In genomic region chr1:214123061-214123784, GRCh38 we compare ENCODE assay signal across 1 cellular context.
TF ChIP-seq lines count a peak whose summit lies in the region.

No MANE protein-coding gene starts in this region.

TF ChIP-seq in HepG2, 621 proteins besides CTCF, POLR2A, EP300 and RAD21 (continued from another document):
- TF ChIP-seq ZUFSP (CRISPR knock-in tag; IDR thresholded peaks at IDR 0.05; ENCODE audit: borderline replicate concordance) = no peak
- peak; percentile 80; the same call in 1 of the 2 replicates for TF ChIP-seq GATAD2A (CRISPR knock-in tag; IDR thresholded peaks at IDR 0.05)
- TF ChIP-seq ISL2 (CRISPR knock-in tag; IDR thresholded peaks at IDR 0.05) = 0 out of 2 replicates have a peak, but pooled peaks have one; percentile 57
- peak; percentile 49 for TF ChIP-seq XRCC5 (optimal IDR thresholded peaks at IDR 0.05; ENCODE audit: low read length)
- no peak for TF ChIP-seq ZNF30 (CRISPR knock-in tag; IDR thresholded peaks at IDR 0.05)
- TF ChIP-seq MED1 (CRISPR knock-in tag; IDR thresholded peaks at IDR 0.05) = peak; percentile 78
- TF ChIP-seq THYN1 (CRISPR knock-in tag; IDR thresholded peaks at IDR 0.05; ENCODE audit: borderline replicate concordance, low read depth) = no peak
- no peak for TF ChIP-seq GTF3A (CRISPR knock-in tag; conservative IDR thresholded peaks at IDR 0.05)
- no peak for TF ChIP-seq IKZF4 (CRISPR knock-in tag; IDR thresholded peaks at IDR 0.05; ENCODE audit: borderline replicate concordance, low read depth, not compliant biosample characterization)
- TF ChIP-seq ZNF317 (CRISPR knock-in tag; IDR thresholded peaks at IDR 0.05) = no peak
- no peak for TF ChIP-seq ZNF468 (CRISPR knock-in tag; IDR thresholded peaks at IDR 0.05)
- TF ChIP-seq MYPOP (CRISPR knock-in tag; IDR thresholded peaks at IDR 0.05) = no peak
- TF ChIP-seq ZNF414 (CRISPR knock-in tag; IDR thresholded peaks at IDR 0.05) = no peak
- 0 out of 2 replicates have a peak, but pooled peaks have one; percentile 50 for TF ChIP-seq ZNF335 (CRISPR knock-in tag; IDR thresholded peaks at IDR 0.05)
- peak; percentile 77 for TF ChIP-seq RXRB (CRISPR knock-in tag; IDR thresholded peaks at IDR 0.05; ENCODE audit: borderline replicate concordance)
- TF ChIP-seq CSRNP1 (CRISPR knock-in tag; IDR thresholded peaks at IDR 0.05) = no peak
- 0 out of 2 replicates have a peak, but pooled peaks have one; percentile 36 for TF ChIP-seq ZSCAN5A (CRISPR knock-in tag; IDR thresholded peaks at IDR 0.05; ENCODE audit: borderline replicate concordance)
- peak; percentile 51; the same call in 1 of the 2 replicates for TF ChIP-seq YEATS2 (CRISPR knock-in tag; IDR thresholded peaks at IDR 0.05; ENCODE audit: borderline replicate concordance)
- peak; percentile 37; the same call in 1 of the 2 replicates for TF ChIP-seq SIX4 (CRISPR knock-in tag; IDR thresholded peaks at IDR 0.05)
- peak in 1 of 2 experiments; percentile 64; a peak in 1 of 4 replicates for TF ChIP-seq KLF16 (CRISPR knock-in tag; IDR thresholded peaks at IDR 0.05)
- TF ChIP-seq SUZ12 (IDR thresholded peaks at IDR 0.05; ENCODE audit: low read depth, low read length) = no peak
- TF ChIP-seq ZNF770 (CRISPR knock-in tag; IDR thresholded peaks at IDR 0.05) = peak; percentile 47; the same call in 1 of the 2 replicates
- TF ChIP-seq ZNF784 (CRISPR knock-in tag; IDR thresholded peaks at IDR 0.05; ENCODE audit: borderline replicate concordance) = no peak
- TF ChIP-seq ZNF850 (CRISPR knock-in tag; conservative IDR thresholded peaks at IDR 0.05) = no peak
- no peak for TF ChIP-seq HOXD1 (CRISPR knock-in tag; IDR thresholded peaks at IDR 0.05)
- TF ChIP-seq E2F2 (CRISPR knock-in tag; IDR thresholded peaks at IDR 0.05; ENCODE audit: borderline replicate concordance) = no peak
- TF ChIP-seq RERE (CRISPR knock-in tag; IDR thresholded peaks at IDR 0.05; ENCODE audit: low read depth) = no peak
- no peak for TF ChIP-seq TGIF2 (CRISPR knock-in tag; IDR thresholded peaks at IDR 0.05)
- TF ChIP-seq MLX (CRISPR knock-in tag; IDR thresholded peaks at IDR 0.05) = no peak
- peak; percentile 64; the same call in 1 of the 2 replicates for TF ChIP-seq AHDC1 (CRISPR knock-in tag; IDR thresholded peaks at IDR 0.05; ENCODE audit: borderline replicate concordance)
- no peak for TF ChIP-seq JDP2 (CRISPR knock-in tag; IDR thresholded peaks at IDR 0.05; ENCODE audit: borderline replicate concordance)
- TF ChIP-seq KLF11 (CRISPR knock-in tag; IDR thresholded peaks at IDR 0.05) = no peak; the same call in 1 of the 2 replicates
- TF ChIP-seq MTF1 (CRISPR knock-in tag; IDR thresholded peaks at IDR 0.05) = peak; percentile 45; the same call in 1 of the 2 replicates
